ENCODE assay signal across 1 cellular context in genomic region chr17:44014437-44015172, GRCh38.
A peak's percentile ranks its signal among the peaks of the same experiment; 100 is the strongest.
TF ChIP-seq lines count a peak whose summit lies in the region.

TSS of gene TMEM101 (minus strand) at chr17:44014963. CDS start at chr17:44014952, 11 bp downstream.

TF ChIP-seq in HepG2, 621 proteins besides CTCF, POLR2A, EP300 and RAD21 (continued from another document and continues in another):
- TF ChIP-seq MXD1 (CRISPR knock-in tag; IDR thresholded peaks at IDR 0.05) (peak; percentile 85), KDM1A (CRISPR knock-in tag; IDR thresholded peaks at IDR 0.05) (no peak), ZNF703 (CRISPR knock-in tag; IDR thresholded peaks at IDR 0.05; ENCODE audit: borderline replicate concordance) (no peak), ZNF567 (CRISPR knock-in tag; IDR thresholded peaks at IDR 0.05; ENCODE audit: borderline replicate concordance) (peak; percentile 92; the same call in 1 of the 2 replicates), ZGPAT (CRISPR knock-in tag; IDR thresholded peaks at IDR 0.05) (peak; percentile 99), ZNF710 (CRISPR knock-in tag; IDR thresholded peaks at IDR 0.05; ENCODE audit: borderline replicate concordance) (peak; percentile 84), SALL2 (CRISPR knock-in tag; IDR thresholded peaks at IDR 0.05) (peak; percentile 82), SNAI1 (CRISPR knock-in tag; IDR thresholded peaks at IDR 0.05; ENCODE audit: borderline replicate concordance) (peak; percentile 85; the same call in 1 of the 2 replicates), MTF1 (CRISPR knock-in tag; IDR thresholded peaks at IDR 0.05) (peak; percentile 66; the same call in 1 of the 2 replicates), MATR3 (CRISPR knock-in tag; IDR thresholded peaks at IDR 0.05) (no peak), ZMYM2 (CRISPR knock-in tag; IDR thresholded peaks at IDR 0.05) (no peak), ZNF335 (CRISPR knock-in tag; IDR thresholded peaks at IDR 0.05) (peak; percentile 95), ARHGAP35 (CRISPR knock-in tag; IDR thresholded peaks at IDR 0.05; ENCODE audit: borderline replicate concordance) (no peak; the same call in 1 of the 2 replicates), ZNF274 (CRISPR knock-in tag; IDR thresholded peaks at IDR 0.05) (peak; percentile 95), ZBTB14 (CRISPR knock-in tag; IDR thresholded peaks at IDR 0.05) (no peak), HNF1B (CRISPR knock-in tag; IDR thresholded peaks at IDR 0.05) (peak; percentile 99), GFI1 (CRISPR knock-in tag; IDR thresholded peaks at IDR 0.05; ENCODE audit: borderline replicate concordance) (peak; percentile 44; the same call in 1 of the 2 replicates), NFIC (IDR thresholded peaks at IDR 0.05; ENCODE audit: low read length) (0 out of 2 replicates have a peak, but pooled peaks have one; percentile 54), HMGXB4 (CRISPR knock-in tag; IDR thresholded peaks at IDR 0.05; ENCODE audit: borderline replicate concordance in 1 of 2, low read depth in 1 of 2) (peak; percentile 87), KLF6 (CRISPR knock-in tag; IDR thresholded peaks at IDR 0.05) (peak; percentile 81; the same call in 1 of the 2 replicates), ZBTB2 (CRISPR knock-in tag; IDR thresholded peaks at IDR 0.05; ENCODE audit: low read depth) (peak; percentile 87; the same call in 1 of the 2 replicates), ZBTB4 (CRISPR knock-in tag; IDR thresholded peaks at IDR 0.05; ENCODE audit: borderline replicate concordance) (peak; percentile 89), MIER3 (CRISPR knock-in tag; IDR thresholded peaks at IDR 0.05; ENCODE audit: borderline replicate concordance) (peak; percentile 95), ZFP41 (CRISPR knock-in tag; IDR thresholded peaks at IDR 0.05; ENCODE audit: borderline replicate concordance) (peak; percentile 64; the same call in 1 of the 2 replicates), ZBTB10 (CRISPR knock-in tag; IDR thresholded peaks at IDR 0.05; ENCODE audit: borderline replicate concordance) (no peak; the same call in 1 of the 2 replicates), ZBTB3 (CRISPR knock-in tag; IDR thresholded peaks at IDR 0.05; ENCODE audit: borderline replicate concordance, low read depth) (peak; percentile 95), ZFY (CRISPR knock-in tag; IDR thresholded peaks at IDR 0.05) (peak; percentile 87), CREB1 (IDR thresholded peaks at IDR 0.05) (peak; percentile 94), CREB1 (CRISPR knock-in tag; IDR thresholded peaks at IDR 0.05) (peak; percentile 99), SNRNP70 (IDR thresholded peaks at IDR 0.05; ENCODE audit: low read depth, low read length) (no peak), ZNF788 (CRISPR knock-in tag; IDR thresholded peaks at IDR 0.05; ENCODE audit: borderline replicate concordance) (peak; percentile 99), ZFP36 (IDR thresholded peaks at IDR 0.05; ENCODE audit: borderline replicate concordance, low read depth, low read length, partially characterized antibody) (no peak), DZIP1 (CRISPR knock-in tag; IDR thresholded peaks at IDR 0.05) (no peak), HOMEZ (CRISPR knock-in tag; IDR thresholded peaks at IDR 0.05; ENCODE audit: low read depth) (peak; percentile 73; the same call in 1 of the 2 replicates), REXO4 (CRISPR knock-in tag; IDR thresholded peaks at IDR 0.05; ENCODE audit: borderline replicate concordance) (no peak)
